ENCODE assay signal across 29 cellular contexts in genomic region chr9:121573717-121574485, GRCh38.
DNase-seq lines count a peak whose midpoint lies in the region; ATAC-seq and TF ChIP-seq lines count a peak whose summit lies in the region.
"Had no signal": no experiment of that assay in that cellular context is flagged by ENCODE, and none has a peak within 500 bp of the region (broad histone marks: within the 10 kb centered on the region; RNA-seq: fewer than 3 reads in every experiment).

No MANE protein-coding gene starts in this region.

- H3K79me2 ChIP-seq in GM23338 (replicated peaks; ENCODE audit: insufficient read depth) = no peaks in the 10 kb centered on the region

- H3K4me1 ChIP-seq in GM23338 (ENCODE audit: insufficient read depth) (no peaks in the 10 kb centered on the region), HEK293 (ENCODE audit: control insufficient read depth, insufficient read depth, low read length) (no peaks in the 10 kb centered on the region), mesodermal cell (ENCODE audit: control insufficient read depth, insufficient read depth, low read length, poor library complexity, severe bottlenecking) (peaks cover 35% of the 10 kb centered on the region)

- ATAC-seq in GM23338 = peak; percentile 17; the same call in 2 of the 3 replicates
- ATAC-seq in left lobe of liver = no peak
- ATAC-seq: PC-3 had no signal

- TF ChIP-seq CTCF in GM23338 (conservative IDR thresholded peaks at IDR 0.05; ENCODE audit: low read depth in 2 of 2) = 0 out of 4 replicates have a peak, but pooled peaks of 1 of the 2 experiments have one; percentile 24
- TF ChIP-seq CTCF in HEK293 (tag by site-specific recombination; IDR thresholded peaks at IDR 0.05) = no peak

- H3K9me3 Mint-ChIP-seq in GM23338 = no peaks in the 10 kb centered on the region
- H3K9me3 Mint-ChIP-seq: activated CD4-positive, alpha-beta T cell treated with anti-CD3 and anti-CD28 coated beads, Interleukin-2, amount 10 ng/mL, durations not matched to agents 24 days and 14 days; activated T-cell treated with anti-CD3 and anti-CD28 coated beads, Interleukin-2, amount 50 U/mL, for 24 hours; stimulated activated naive CD8-positive, alpha-beta T cell treated with anti-CD3 and anti-CD28 coated beads, Interleukin-15, Interleukin-2, amounts not matched to agents 100 ng/mL and 50 ng/mL, for 24 hours had no signal

- no peaks in the 10 kb centered on the region for H3F3A ChIP-seq in GM23338 (replicated peaks; ENCODE audit: low read depth)

- no peak overlapping the region for H3K4me2 ChIP-seq in GM23338

- no peaks in the 10 kb centered on the region for H3K36me3 Mint-ChIP-seq in GM23338 (ENCODE audit: low read depth)
- H3K36me3 Mint-ChIP-seq: CD14-positive monocyte had no signal

- no peaks in the 10 kb centered on the region for H4K20me1 ChIP-seq in GM23338 (replicated peaks; ENCODE audit: insufficient read depth)

- no peaks in the 10 kb centered on the region for H3K36me3 ChIP-seq in GM23338 (ENCODE audit: insufficient read depth)
- H3K36me3 ChIP-seq in HEK293 (ENCODE audit: control insufficient read depth in 2 of 2, insufficient read depth in 1 of 2, low read length in 2 of 2) = no peaks in the 10 kb centered on the region
- no peaks in the 10 kb centered on the region for H3K36me3 ChIP-seq in mesodermal cell (ENCODE audit: control insufficient read depth, insufficient read depth, low read length)
- H3K36me3 ChIP-seq: neutrophil, thyroid gland had no signal

- DNase-seq in GM23338 (ENCODE audit: low spot score) (no peak), cerebellar cortex (ENCODE audit: low spot score) (peak; percentile 83), NAMALWA (ENCODE audit: low spot score) (no peak), left lobe of liver (ENCODE audit: low spot score) (no peak), SW 1271 (lab: John Stamatoyannopoulos, UW) (no peak)
- DNase-seq in central memory CD4-positive, alpha-beta T cell = no peak
- DNase-seq: activated CD4-positive, alpha-beta T cell treated with anti-CD3 and anti-CD28 coated beads, Interleukin-2, amount 10 ng/mL, durations not matched to agents 24 days and 14 days; activated gamma-delta T cell treated with Interleukin-2 at 50 U/mL for 16 hours; activated T-cell treated with anti-CD3 and anti-CD28 coated beads, Interleukin-2, amount 50 U/mL, for 24 hours; Calu3; DMS79 treated with DMSO at 0.1 percent for 48 hours; head of caudate nucleus; mammary epithelial cell; NCI-H1048; NCI-H187 treated with DMSO at 0.1 percent for 48 hours; NCI-H226; PC-3; SHP77; T1000 had no signal

- POLR2A ChIA-PET in HEK293 (lab: Yijun Ruan, JAX) = no interaction called here

- H3K27ac ChIP-seq in GM23338 (ENCODE audit: low read depth) (no peak overlapping the region), HEK293 (ENCODE audit: extremely low read depth, low read depth, low read length) (no peak overlapping the region), mesodermal cell (ENCODE audit: low read depth, low read length, severe bottlenecking) (peak overlapping the region; percentile 10)
- H3K27ac ChIP-seq: HL-60, neutrophil, skin epidermis, thyroid gland had no signal

- peaks cover 6% of the 10 kb centered on the region for H3K4me1 Mint-ChIP-seq in GM23338
- H3K4me1 Mint-ChIP-seq: activated CD4-positive, alpha-beta T cell treated with anti-CD3 and anti-CD28 coated beads, Interleukin-2, amount 10 ng/mL, durations not matched to agents 24 days and 14 days had no signal

- H2AFZ ChIP-seq in GM23338 = no peak overlapping the region

- no peaks in the 10 kb centered on the region for H3K27me3 ChIP-seq in GM23338 (ENCODE audit: insufficient read depth)
- H3K27me3 ChIP-seq: dorsolateral prefrontal cortex, neutrophil, thyroid gland had no signal

- H3K9me2 ChIP-seq in GM23338 (ENCODE audit: insufficient read depth) = no peaks in the 10 kb centered on the region

- H3K27ac Mint-ChIP-seq in GM23338 = no peak overlapping the region
- H3K27ac Mint-ChIP-seq: activated CD4-positive, alpha-beta T cell treated with anti-CD3 and anti-CD28 coated beads, Interleukin-2, amount 10 ng/mL, durations not matched to agents 24 days and 14 days; activated T-cell treated with anti-CD3 and anti-CD28 coated beads, Interleukin-2, amount 50 U/mL, for 24 hours; CD14-positive monocyte; progenitor cell of endocrine pancreas; stimulated activated naive CD8-positive, alpha-beta T cell treated with anti-CD3 and anti-CD28 coated beads, Interleukin-15, Interleukin-2, amounts not matched to agents 100 ng/mL and 50 ng/mL, for 24 hours had no signal

- WGBS in mesodermal cell (ENCODE audit: insufficient coverage in 2 of 2), 2 experiments = 84 to 86% methylated on average over 8 to 9 of the region's 10 CpGs

- H3K4me3 ChIP-seq in GM23338 = no peak overlapping the region
- no peak overlapping the region for H3K4me3 ChIP-seq in HEK293 (ENCODE audit: low read depth, low read length)
- no peak overlapping the region for H3K4me3 ChIP-seq in mesodermal cell (ENCODE audit: extremely low read depth, insufficient read depth, low read length, poor library complexity, severe bottlenecking)
- H3K4me3 ChIP-seq: dorsolateral prefrontal cortex, skin epidermis, thyroid gland had no signal

- no peak overlapping the region for H3K4me3 Mint-ChIP-seq in GM23338
- H3K4me3 Mint-ChIP-seq: activated CD4-positive, alpha-beta T cell treated with anti-CD3 and anti-CD28 coated beads, Interleukin-2, amount 10 ng/mL, durations not matched to agents 24 days and 14 days; activated T-cell treated with anti-CD3 and anti-CD28 coated beads, Interleukin-2, amount 50 U/mL, for 24 hours; CD14-positive monocyte; stimulated activated naive CD8-positive, alpha-beta T cell treated with anti-CD3 and anti-CD28 coated beads, Interleukin-15, Interleukin-2, amounts not matched to agents 100 ng/mL and 50 ng/mL, for 24 hours had no signal

- H3K9me3 ChIP-seq in HEK293 (ENCODE audit: control insufficient read depth, insufficient read depth, low read depth, low read length) (no peaks in the 10 kb centered on the region), mesodermal cell (ENCODE audit: control insufficient read depth, low read length) (no peaks in the 10 kb centered on the region)
- H3K9me3 ChIP-seq: neutrophil, thyroid gland had no signal

- CTCF ChIA-PET in HEK293 (lab: Yijun Ruan, JAX) = interaction anchor here (0.6 to 2.7 kb wide), 7 partner anchors 9 to 224 kb away, joined by 3 to 12 read pairs (median 5); no protein-coding TSS in a partner anchor

- peaks cover 19% of the 10 kb centered on the region for H3K27me3 Mint-ChIP-seq in GM23338 (ENCODE audit: insufficient read depth, low read depth, poor library complexity)
- H3K27me3 Mint-ChIP-seq: activated CD4-positive, alpha-beta T cell treated with anti-CD3 and anti-CD28 coated beads, Interleukin-2, amount 10 ng/mL, durations not matched to agents 24 days and 14 days; activated T-cell treated with anti-CD3 and anti-CD28 coated beads, Interleukin-2, amount 50 U/mL, for 24 hours; stimulated activated naive CD8-positive, alpha-beta T cell treated with anti-CD3 and anti-CD28 coated beads, Interleukin-15, Interleukin-2, amounts not matched to agents 100 ng/mL and 50 ng/mL, for 24 hours had no signal

TF ChIP-seq in GM23338, 12 proteins besides CTCF, POLR2A, EP300 and RAD21 (continues in another document):
- TF ChIP-seq POLR2AphosphoS5 (IDR thresholded peaks at IDR 0.05; ENCODE audit: low read depth) (no peak), ZNF331 (CRISPR knock-in tag; IDR thresholded peaks at IDR 0.05; ENCODE audit: low read depth) (no peak)

TF ChIP-seq in HEK293, 187 proteins besides CTCF, POLR2A, EP300 and RAD21:
- no peak for TF ChIP-seq EGR2 (tag by site-specific recombination; IDR thresholded peaks at IDR 0.05; ENCODE audit: low read depth)
- no peak for TF ChIP-seq MYNN (tag by site-specific recombination; IDR thresholded peaks at IDR 0.05; ENCODE audit: borderline replicate concordance)
- TF ChIP-seq ZNF221 (tag by site-specific recombination; IDR thresholded peaks at IDR 0.05; ENCODE audit: borderline replicate concordance) = no peak
- TF ChIP-seq ZNF10 (tag by site-specific recombination; IDR thresholded peaks at IDR 0.05) = 0 out of 2 replicates have a peak, but pooled peaks have one; percentile 25
- TF ChIP-seq ZIC2 (tag by site-specific recombination; IDR thresholded peaks at IDR 0.05) = peak; percentile 48
- no peak for TF ChIP-seq MEIS1 (CRISPR knock-in tag; IDR thresholded peaks at IDR 0.05; ENCODE audit: borderline replicate concordance)
- no peak for TF ChIP-seq ZNF777 (tag by site-specific recombination; IDR thresholded peaks at IDR 0.05; ENCODE audit: borderline replicate concordance)
- no peak for TF ChIP-seq ZFP69B (tag by site-specific recombination; IDR thresholded peaks at IDR 0.05)
